8 cellular contexts compared by ENCODE assay signal in genomic region chr7:120951826-120952225, GRCh38. TPM values are rescaled to one million over a fixed set of nuclear protein-coding genes. Genes with fewer than 3 reads are reported as not detected.
A peak's percentile ranks its signal among the peaks of the same experiment; 100 is the strongest.
DNase-seq lines count a peak whose midpoint lies in the region; ATAC-seq and TF ChIP-seq lines count a peak whose summit lies in the region.

No MANE protein-coding gene starts in this region.

- H3K27me3 Mint-ChIP-seq in stimulated activated naive B cell treated with anti-CD40 and anti-IgM and Interleukin-4, amounts not matched to agents 10 μg/mL and 1 μg/mL and 100 μg/mL, for 72 hours: no peaks in the 10 kb centered on the region

- H3K36me3 ChIP-seq in SJCRH30: peaks cover 38% of the 10 kb centered on the region

- peaks cover 6 to 19% of the 10 kb centered on the region in 2 donors for H3K4me1 Mint-ChIP-seq in stimulated activated naive B cell treated with anti-CD40 and anti-IgM and Interleukin-4, amounts not matched to agents 10 μg/mL and 1 μg/mL and 100 μg/mL, for 72 hours

- DNase-seq in NCI-H748 (lab: John Stamatoyannopoulos, UW; ENCODE audit: unreplicated experiment): peak; percentile 23
- DNase-seq in NCI-H748 treated with DMSO at 0.1 percent for 48 hours (lab: John Stamatoyannopoulos, UW): no peak
- no peak for DNase-seq in SJCRH30
- no peak for DNase-seq in fibroblast of pulmonary artery (ENCODE audit: low read depth)
- no peak for DNase-seq in stimulated activated naive B cell treated with anti-CD40 and anti-IgM and Interleukin-4, amounts not matched to agents 10 μg/mL and 1 μg/mL and 100 μg/mL, for 72 hours
- DNase-seq in stimulated activated naive CD4-positive, alpha-beta T cell treated with Interleukin-2 at 50 U/mL for 16 hours (lab: John Stamatoyannopoulos, UW): no peak
- DNase-seq in activated CD4-positive, CD25-positive, alpha-beta regulatory T cell (lab: John Stamatoyannopoulos, UW): no peak

- no peak overlapping the region for H3K27ac ChIP-seq in SJCRH30

- peak overlapping the region; percentile 70 for H3K4me3 ChIP-seq in SJCRH30
- peak overlapping the region; percentile 86 for H3K4me3 ChIP-seq in fibroblast of pulmonary artery (replicated peaks; ENCODE audit: low read depth, low read length)

- ATAC-seq in stimulated activated naive B cell treated with anti-CD40 and anti-IgM and Interleukin-4, amounts not matched to agents 10 μg/mL and 1 μg/mL and 100 μg/mL, for 72 hours (replicated peaks): no peak
- ATAC-seq in HG02852 (IDR thresholded peaks at IDR 0.05; ENCODE audit: unreplicated experiment): no peak

- H3K36me3 Mint-ChIP-seq in stimulated activated naive B cell treated with anti-CD40 and anti-IgM and Interleukin-4, amounts not matched to agents 10 μg/mL and 1 μg/mL and 100 μg/mL, for 72 hours: peaks cover 9 to 13% of the 10 kb centered on the region in 2 donors

- no peaks in the 10 kb centered on the region for H3K9me3 ChIP-seq in SJCRH30 (replicated peaks)

- H3K9me3 Mint-ChIP-seq in stimulated activated naive B cell treated with anti-CD40 and anti-IgM and Interleukin-4, amounts not matched to agents 10 μg/mL and 1 μg/mL and 100 μg/mL, for 72 hours: no peaks in the 10 kb centered on the region

- peak overlapping the region; percentile 100 for H3K27ac Mint-ChIP-seq in stimulated activated naive B cell treated with anti-CD40 and anti-IgM and Interleukin-4, amounts not matched to agents 10 μg/mL and 1 μg/mL and 100 μg/mL, for 72 hours

- peak overlapping the region; percentile 89 to 96 for H3K4me3 Mint-ChIP-seq in stimulated activated naive B cell treated with anti-CD40 and anti-IgM and Interleukin-4, amounts not matched to agents 10 μg/mL and 1 μg/mL and 100 μg/mL, for 72 hours

- H3K4me1 ChIP-seq in SJCRH30: peaks cover 4% of the 10 kb centered on the region

- no peak for TF ChIP-seq CTCF in fibroblast of pulmonary artery (IDR thresholded peaks at IDR 0.05; ENCODE audit: low read length, missing control alignments)

- no peaks in the 10 kb centered on the region for H3K27me3 ChIP-seq in SJCRH30

RNA-seq across cellular contexts. Expression of gene ING3, which starts 1.2 kb away (rescaled TPM):
- total RNA-seq in SJCRH30 (2014; rRNA removed; shearing (Covaris generic)): 28.4 and 40.1 TPM in 2 replicates

RNA-seq across cellular contexts. Expression of gene CPED1, which starts 36.7 kb away (rescaled TPM):
- total RNA-seq in SJCRH30 (2014; rRNA removed; shearing (Covaris generic)): 3.6 and 4.4 TPM in 2 replicates
